Comparison of ENCODE assay signal across 8 cellular contexts in genomic region chr1:116666747-116667576, GRCh38. TPM values are rescaled to one million over a fixed set of nuclear protein-coding genes. Genes with fewer than 3 reads are reported as not detected.
DNase-seq lines count a peak whose midpoint lies in the region; ATAC-seq and TF ChIP-seq lines count a peak whose summit lies in the region.

No MANE protein-coding gene starts in this region.

- peak overlapping the region; percentile 67 to 87 (median 84) for H3K4me3 Mint-ChIP-seq in naive thymus-derived CD8-positive, alpha-beta T cell

- no peak overlapping the region for H3K27ac Mint-ChIP-seq in naive thymus-derived CD8-positive, alpha-beta T cell

- peaks cover 19 to 28% (median 21%) of the 10 kb centered on the region in 4 donors for H3K4me1 Mint-ChIP-seq in naive thymus-derived CD8-positive, alpha-beta T cell

- H3K36me3 ChIP-seq in ACC112 (ENCODE audit: insufficient read depth, low read length) (no peaks in the 10 kb centered on the region), SK-N-MC (ENCODE audit: insufficient read depth, low read length) (0 out of 2 replicates have a peak, but pooled peaks cover 4% of the 10 kb centered on the region)

- ATAC-seq in naive thymus-derived CD8-positive, alpha-beta T cell: peak; percentile 54 to 56
- no peak for ATAC-seq in HG03571 (IDR thresholded peaks at IDR 0.05; ENCODE audit: unreplicated experiment)

- peaks cover 0 to 3% (median 0%) of the 10 kb centered on the region in 3 donors for H3K36me3 Mint-ChIP-seq in naive thymus-derived CD8-positive, alpha-beta T cell

- peaks cover 54% of the 10 kb centered on the region for H3K27me3 ChIP-seq in ACC112 (ENCODE audit: insufficient read depth, low read length)

- H3K4me3 ChIP-seq in ACC112 (ENCODE audit: low read depth, low read length): peak overlapping the region; percentile 89
- H3K4me3 ChIP-seq in SK-N-MC: peak overlapping the region; percentile 90
- H3K4me3 ChIP-seq in epithelial cell of esophagus (ENCODE audit: low read length): peak overlapping the region; percentile 78

- H3K9ac ChIP-seq in SK-N-MC (ENCODE audit: insufficient read length): peak overlapping the region; percentile 72

- H3K9me3 Mint-ChIP-seq in naive thymus-derived CD8-positive, alpha-beta T cell: peaks cover 0 to 1% (median 0%) of the 10 kb centered on the region in 9 donors

- no peaks in the 10 kb centered on the region for H3K9me3 ChIP-seq in SK-N-MC (ENCODE audit: low read depth, low read length)

- H2AFZ ChIP-seq in ACC112 (ENCODE audit: low read length, unreplicated experiment): peak overlapping the region; percentile 71

- H3K27me3 Mint-ChIP-seq in naive thymus-derived CD8-positive, alpha-beta T cell: peaks cover 49 to 81% (median 60%) of the 10 kb centered on the region in 5 donors

- no peaks in the 10 kb centered on the region for H3K79me2 ChIP-seq in ACC112 (ENCODE audit: control insufficient read depth, insufficient read depth, low read length, unreplicated experiment)

- H3K4me1 ChIP-seq in ACC112 (ENCODE audit: control insufficient read depth, insufficient read depth, low read length, unreplicated experiment): peaks cover 7% of the 10 kb centered on the region

- H3K27ac ChIP-seq in ACC112 (ENCODE audit: low read depth, low read length): no peak overlapping the region
- no peak overlapping the region for H3K27ac ChIP-seq in SK-N-MC

- DNase-seq in GM20000 (ENCODE audit: low spot score): peak; percentile 60
- DNase-seq in SK-N-MC (ENCODE audit: low read depth, low spot score): no peak
- DNase-seq in epithelial cell of esophagus (ENCODE audit: low read depth): peak; percentile 46
- peak in 1 of 10 donors; percentile 18 for DNase-seq in naive thymus-derived CD8-positive, alpha-beta T cell
- no peak for DNase-seq in midbrain (lab: John Stamatoyannopoulos, UW)
- no peak for DNase-seq in SKM-1 (lab: John Stamatoyannopoulos, UW; ENCODE audit: unreplicated experiment)

- no peak for TF ChIP-seq CTCF in GM20000 (IDR thresholded peaks at IDR 0.05; ENCODE audit: extremely low read depth, missing control alignments)
- TF ChIP-seq CTCF in epithelial cell of esophagus (IDR thresholded peaks at IDR 0.05; ENCODE audit: insufficient read depth, low read depth, low read length, missing control alignments): no peak

- POLR2A ChIA-PET in naive thymus-derived CD8-positive, alpha-beta T cell (lab: Charles Lee): no interaction called here

RNA-seq across cellular contexts. Expression of gene IGSF3, which starts 0.6 kb away (rescaled TPM):
- under 1 TPM; 0.05 to 0.13 TPM for total RNA-seq in naive thymus-derived CD8-positive, alpha-beta T cell
- polyA plus RNA-seq in naive thymus-derived CD8-positive, alpha-beta T cell: not detected

Comparison
In these comparisons a context has a peak if more than half of its experiments do, and no peak if none do; other contexts are left out.
1. DNase-seq: peak in GM20000 (single experiment) and epithelial cell of esophagus (single experiment); none in SK-N-MC (single experiment), midbrain (single experiment) and SKM-1 (single experiment).
2. Peak in every context shown above with its lines, with median percentiles within 50 percentile points of each other: H3K4me3 ChIP-seq.